30 cellular contexts compared by ENCODE assay signal in genomic region chr10:43610636-43611035, GRCh38. TPM values are rescaled to one million over a fixed set of nuclear protein-coding genes. Genes with fewer than 3 reads are reported as not detected.
A peak's percentile ranks its signal among the peaks of the same experiment; 100 is the strongest.
DNase-seq lines count a peak whose midpoint lies in the region; ATAC-seq, FAIRE-seq and TF ChIP-seq lines count a peak whose summit lies in the region.
"Had no signal": no experiment of that assay in that cellular context is flagged by ENCODE, and none has a peak within 500 bp of the region (broad histone marks: within the 10 kb centered on the region; RNA-seq: fewer than 3 reads in every experiment).

No MANE protein-coding gene starts in this region.

- TF ChIP-seq CTCF in AG10803 (conservative IDR thresholded peaks at IDR 0.05; ENCODE audit: low read length) (no peak), bronchial epithelial cell (IDR thresholded peaks at IDR 0.05; ENCODE audit: insufficient read depth, low read length, severe bottlenecking) (no peak), keratinocyte (optimal IDR thresholded peaks at IDR 0.05 in 1 of 3, IDR thresholded peaks at IDR 0.05 in 1 of 3, conservative IDR thresholded peaks at IDR 0.05 in 1 of 3; ENCODE audit: extremely low read depth in 1 of 3, insufficient read depth in 2 of 3, low read length in 3 of 3) (no peak), PC-9 (conservative IDR thresholded peaks at IDR 0.05) (no peak), adrenal gland (IDR thresholded peaks at IDR 0.05) (no peak)

- H3K9me3 ChIP-seq in keratinocyte (ENCODE audit: control insufficient read depth, low read depth, low read length) (peaks cover 9% of the 10 kb centered on the region), PC-9 (ENCODE audit: insufficient read depth, low read depth) (peaks cover 33% of the 10 kb centered on the region), adrenal gland (replicated peaks in 1 of 3) (peaks cover 0 to 2% (median 0%) of the 10 kb centered on the region in 3 donors)
- H3K9me3 ChIP-seq: left ventricle myocardium inferior, pancreas, testis had no signal

- peaks cover 5% of the 10 kb centered on the region for H3K9me3 Mint-ChIP-seq in activated T-cell treated with anti-CD3 and anti-CD28 coated beads, Interleukin-2, amount 50 U/mL, for 4 hours

- no peaks in the 10 kb centered on the region for H3K27me3 Mint-ChIP-seq in activated T-cell treated with anti-CD3 and anti-CD28 coated beads, Interleukin-2, amount 50 U/mL, for 4 hours (ENCODE audit: low read depth)
- H3K27me3 Mint-ChIP-seq: activated B cell treated with CpG ODN at 0.5 μM for 24 hours; activated CD4-positive, alpha-beta T cell treated with anti-CD3 and anti-CD28 coated beads, Interleukin-2, amount 10 ng/mL, durations not matched to agents 7 days and 5 days; activated naive CD8-positive, alpha-beta T cell treated with anti-CD3 and anti-CD28 coated beads, Interleukin-2, amount 10 ng/mL, durations not matched to agents 7 days and 5 days; stimulated activated naive CD8-positive, alpha-beta T cell treated with anti-CD3 and anti-CD28 coated beads, Interleukin-15, Interleukin-2, amounts not matched to agents 100 ng/mL and 50 ng/mL, for 24 hours; T-cell had no signal

- H2AFZ ChIP-seq in keratinocyte (ENCODE audit: control insufficient read depth, low read length) (no peak overlapping the region), PC-9 (no peak overlapping the region)
- H2AFZ ChIP-seq: neural progenitor cell had no signal

- H3K9me2 ChIP-seq in PC-9 (ENCODE audit: insufficient read depth) = no peaks in the 10 kb centered on the region

- intact Hi-C loops in PC-9 (cut with micrococcal nuclease; ENCODE audit: unreplicated experiment) = no loop called here
- intact Hi-C loops in adrenal gland (cut with DNase I) = no loop called here

- H3K4me1 Mint-ChIP-seq in activated T-cell treated with anti-CD3 and anti-CD28 coated beads, Interleukin-2, amount 50 U/mL, for 4 hours (ENCODE audit: low read depth) = peaks cover 28% of the 10 kb centered on the region

- peaks cover 58% of the 10 kb centered on the region for H3K36me3 Mint-ChIP-seq in activated T-cell treated with anti-CD3 and anti-CD28 coated beads, Interleukin-2, amount 50 U/mL, for 4 hours (ENCODE audit: insufficient read depth)

- H3K4me3 Mint-ChIP-seq in activated T-cell treated with anti-CD3 and anti-CD28 coated beads, Interleukin-2, amount 50 U/mL, for 4 hours = no peak overlapping the region
- H3K4me3 Mint-ChIP-seq: activated B cell treated with CpG ODN at 0.5 μM for 24 hours; activated CD4-positive, alpha-beta T cell treated with anti-CD3 and anti-CD28 coated beads, Interleukin-2, amount 10 ng/mL, durations not matched to agents 7 days and 5 days; activated naive CD8-positive, alpha-beta T cell treated with anti-CD3 and anti-CD28 coated beads, Interleukin-2, amount 10 ng/mL, durations not matched to agents 7 days and 5 days; neural progenitor cell; stimulated activated naive CD8-positive, alpha-beta T cell treated with anti-CD3 and anti-CD28 coated beads, Interleukin-15, Interleukin-2, amounts not matched to agents 100 ng/mL and 50 ng/mL, for 24 hours; T-cell had no signal

- no peak for FAIRE-seq in bronchial epithelial cell (lab: Jason Lieb, UNC)
- peak; percentile 69 for FAIRE-seq in keratinocyte (lab: Jason Lieb, UNC)
- FAIRE-seq: pancreas, urothelium cell line had no signal

- no peaks in the 10 kb centered on the region for H3F3A ChIP-seq in PC-9 (ENCODE audit: insufficient read depth, low read depth)

- H3K9me1 ChIP-seq in keratinocyte (ENCODE audit: control insufficient read depth, extremely low read depth, insufficient read depth, low read length) = no peaks in the 10 kb centered on the region

- DNase-seq in AG10803 (ENCODE audit: low read depth) (peak; percentile 51), LHCN-M2 (ENCODE audit: low read depth) (peak; percentile 28), bronchial epithelial cell (ENCODE audit: low read depth) (peak; percentile 32), keratinocyte (ENCODE audit: low read depth, low spot score) (no peak), PC-9 (no peak), adrenal gland (no peak)
- DNase-seq in activated T-cell treated with anti-CD3 and anti-CD28 coated beads, Interleukin-2, amount 50 U/mL, for 4 hours = no peak
- DNase-seq: activated B cell treated with CpG ODN at 0.5 μM for 24 hours; activated CD4-positive, alpha-beta T cell treated with anti-CD3 and anti-CD28 coated beads, Interleukin-2, amount 10 ng/mL, durations not matched to agents 7 days and 5 days; activated gamma-delta T cell treated with Interleukin-2 at 50 U/mL for 16 hours; activated naive CD8-positive, alpha-beta T cell treated with anti-CD3 and anti-CD28 coated beads, Interleukin-2, amount 10 ng/mL, durations not matched to agents 7 days and 5 days; activated T-cell treated with anti-CD3 and anti-CD28 coated beads, Interleukin-2, amount 50 U/mL, for 1 hour; DMS 273 treated with DMSO at 0.1 percent for 48 hours; left ventricle myocardium inferior; mesendoderm; NCI-H1092 treated with DMSO at 0.1 percent for 48 hours; NCI-H1694 treated with DMSO at 0.1 percent for 48 hours; NCI-H446 treated with DMSO at 0.1 percent for 48 hours; NCI-H82; pancreas; retina; stimulated activated CD4-positive, alpha-beta T cell treated with anti-CD3 and anti-CD28 coated beads, Interleukin-1b, Interleukin-23, amount 100 ng/mL, for 48 hours; T-cell; testis had no signal

- H3K4me1 ChIP-seq in keratinocyte (ENCODE audit: control insufficient read depth, extremely low read depth, insufficient read depth, low read length) (peaks cover 3% of the 10 kb centered on the region), PC-9 (replicated peaks; ENCODE audit: insufficient read depth) (peaks cover 6% of the 10 kb centered on the region; the same call in 1 of the 2 replicates), adrenal gland (replicated peaks in 1 of 2) (peaks cover 0 to 7% of the 10 kb centered on the region in 2 donors)
- H3K4me1 ChIP-seq: pancreas, testis had no signal

- no peak for TF ChIP-seq POLR2A in adrenal gland (IDR thresholded peaks at IDR 0.05)

- H3K36me3 ChIP-seq in bronchial epithelial cell (ENCODE audit: control insufficient read depth, insufficient read depth, low read length) (peaks cover 4% of the 10 kb centered on the region), keratinocyte (ENCODE audit: control insufficient read depth in 2 of 2, extremely low read depth in 1 of 2, insufficient read depth in 2 of 2, low read length in 2 of 2) (peaks cover 2 to 5% of the 10 kb centered on the region in 2 experiments), PC-9 (ENCODE audit: low read depth) (peaks cover 45% of the 10 kb centered on the region), adrenal gland (replicated peaks in 1 of 2) (no peaks in the 10 kb centered on the region)

- H3K79me2 ChIP-seq in keratinocyte (ENCODE audit: control insufficient read depth, insufficient read depth, low read length) (no peaks in the 10 kb centered on the region), PC-9 (ENCODE audit: low read depth) (no peaks in the 10 kb centered on the region)

- no peak for ATAC-seq in HG03442 (IDR thresholded peaks at IDR 0.05; ENCODE audit: unreplicated experiment)
- ATAC-seq in activated T-cell treated with anti-CD3 and anti-CD28 coated beads, Interleukin-2, amount 50 U/mL, for 4 hours = no peak
- ATAC-seq: pancreas, T-cell had no signal

- no peak overlapping the region for H3K9ac ChIP-seq in keratinocyte (ENCODE audit: control insufficient read depth, extremely low read depth, insufficient read depth, low read length)
- H3K9ac ChIP-seq: neural progenitor cell had no signal

- CTCF ChIA-PET in PC-9 (lab: Charles Lee) = no interaction called here

- dilution Hi-C loops in keratinocyte (cut with MboI; ENCODE audit: extremely low pct_ligation_motif_present, low sequenced_read_pairs) = no loop called here

- H3K27ac ChIP-seq in keratinocyte (ENCODE audit: control insufficient read depth, insufficient read depth, low read length) = no peak overlapping the region
- no peak overlapping the region for H3K27ac ChIP-seq in PC-9
- no peak overlapping the region for H3K27ac ChIP-seq in adrenal gland
- H3K27ac ChIP-seq: left ventricle myocardium inferior, neural progenitor cell, pancreas, testis had no signal

- no TSS peak for BruUV-seq in PC-9 (replicated peaks; lab: Mats Ljungman, UMichigan)

- H3K4me3 ChIP-seq in AG10803 (ENCODE audit: low read length) (no peak overlapping the region), bronchial epithelial cell (ENCODE audit: low read depth, low read length) (no peak overlapping the region), keratinocyte (ENCODE audit: control insufficient read depth in 2 of 3, extremely low read depth in 1 of 3, insufficient read depth in 2 of 3, low read depth in 1 of 3, low read length in 3 of 3) (no peak overlapping the region), PC-9 (no peak overlapping the region), adrenal gland (no peak overlapping the region)
- H3K4me3 ChIP-seq: HAP-1, left ventricle myocardium inferior, neural progenitor cell, pancreas, smooth muscle cell, testis had no signal

- no peaks in the 10 kb centered on the region for H3K27me3 ChIP-seq in bronchial epithelial cell (ENCODE audit: control insufficient read depth, insufficient read depth, low read length)
- H3K27me3 ChIP-seq in keratinocyte (ENCODE audit: control insufficient read depth, extremely low read depth, insufficient read depth, low read length) = no peaks in the 10 kb centered on the region
- no peaks in the 10 kb centered on the region for H3K27me3 ChIP-seq in PC-9 (ENCODE audit: insufficient read depth, low read depth)
- H3K27me3 ChIP-seq in adrenal gland = no peaks in the 10 kb centered on the region
- H3K27me3 ChIP-seq: neural progenitor cell, pancreas, testis had no signal

- H4K20me1 ChIP-seq in keratinocyte (ENCODE audit: control insufficient read depth, extremely low read depth, insufficient read depth, low read length) (no peaks in the 10 kb centered on the region), PC-9 (ENCODE audit: insufficient read depth) (no peaks in the 10 kb centered on the region)

- POLR2A ChIA-PET in PC-9 (lab: Charles Lee; ENCODE audit: unreplicated experiment) = interaction anchor here (0.7 kb wide), 1 partner anchor 27 kb away, joined by 3 read pairs; no protein-coding TSS in a partner anchor

- H3K4me2 ChIP-seq in keratinocyte (ENCODE audit: control insufficient read depth, extremely low read depth, insufficient read depth, low read depth, low read length) (no peak overlapping the region), PC-9 (no peak overlapping the region)
- H3K4me2 ChIP-seq: neural progenitor cell, smooth muscle cell had no signal

RNA-seq across cellular contexts. Expression of gene ZNF485, which starts 4.4 kb away (rescaled TPM):
- total RNA-seq in LHCN-M2 (2014; rRNA removed) (6.2 and 6.4 TPM in 2 replicates), bronchial epithelial cell (2.4 and 4.7 TPM in 2 replicates), PC-9 (2021) (2.1 and 3.7 TPM in 2 replicates), adrenal gland (1 to 10 TPM; 1.1 to 4.0 (median 3.0) TPM)
- polyA plus RNA-seq in LHCN-M2 (2012) = 1.7 TPM
- polyA plus RNA-seq in keratinocyte (3.9 to 4.3 TPM (median 4.0 TPM) in 3 replicates), adrenal gland (1 to 10 TPM; 2.2 to 3.8 (median 2.6) TPM)
- 2.9 TPM for polyA plus RNA-seq in keratinocyte (2011; ENCODE audit: low read depth)
- 2.9 and 4.3 TPM in 2 replicates for polyA plus RNA-seq in keratinocyte (2011; cell fraction: cytosol; rRNA removed)
- polyA plus RNA-seq in keratinocyte (2011; cell fraction: nucleus; rRNA removed) = 9.0 and 9.4 TPM in 2 replicates
- polyA plus RNA-seq in keratinocyte (2012; ENCODE audit: low replicate concordance) = 1.8 and 4.0 TPM in 2 replicates
- 3.4 to 6.9 TPM (median 5.1 TPM) in 3 replicates for polyA minus RNA-seq in keratinocyte
- 4.6 TPM for polyA minus RNA-seq in keratinocyte (2011; cell fraction: cytosol; rRNA and poly(A)+ RNA removed)
- polyA minus RNA-seq in keratinocyte (2011; cell fraction: nucleus; rRNA and poly(A)+ RNA removed) = 4.2 and 4.3 TPM in 2 replicates
- total RNA-seq in activated T-cell treated with anti-CD3 and anti-CD28 coated beads, Interleukin-2, amount 50 U/mL, for 4 hours = 10 to 100 TPM in 1 of 3 donors, 1 to 10 TPM in 2; 7.7 to 10.1 (median 8.0) TPM

RNA-seq across cellular contexts. Expression of gene ZNF239, which starts 36.2 kb away (rescaled TPM):
- total RNA-seq in LHCN-M2 (2014; rRNA removed) (4.1 and 4.9 TPM in 2 replicates), bronchial epithelial cell (0.26 and 2.6 TPM in 2 replicates), PC-9 (2021) (3.3 and 3.7 TPM in 2 replicates), adrenal gland (1 to 10 TPM; 1.3 to 3.6 (median 2.4) TPM)
- 1.9 TPM for polyA plus RNA-seq in LHCN-M2 (2012)
- polyA plus RNA-seq in keratinocyte (1.1 TPM in 3 replicates), adrenal gland (1 to 10 TPM; 1.9 to 6.8 (median 3.3) TPM)
- polyA plus RNA-seq in keratinocyte (2011; ENCODE audit: low read depth) = not detected
- polyA plus RNA-seq in keratinocyte (2011; cell fraction: cytosol; rRNA removed) = 0.42 and 1.1 TPM in 2 replicates
- 2.7 and 3.1 TPM in 2 replicates for polyA plus RNA-seq in keratinocyte (2011; cell fraction: nucleus; rRNA removed)
- 0.18 and 0.88 TPM in 2 replicates for polyA plus RNA-seq in keratinocyte (2012; ENCODE audit: low replicate concordance)
- 0.69 to 0.96 TPM (median 0.80 TPM) in 3 replicates for polyA minus RNA-seq in keratinocyte
- polyA minus RNA-seq in keratinocyte (2011; cell fraction: cytosol; rRNA and poly(A)+ RNA removed) = not detected
- 0.95 and 2.0 TPM in 2 replicates for polyA minus RNA-seq in keratinocyte (2011; cell fraction: nucleus; rRNA and poly(A)+ RNA removed)
- total RNA-seq in activated T-cell treated with anti-CD3 and anti-CD28 coated beads, Interleukin-2, amount 50 U/mL, for 4 hours = 1 to 10 TPM; 6.7 to 8.9 (median 8.3) TPM

RNA-seq across cellular contexts. Expression of gene ZNF32, which starts 38.0 kb away (rescaled TPM):
- 36.7 and 37.4 TPM in 2 replicates for total RNA-seq in LHCN-M2 (2014; rRNA removed)
- polyA plus RNA-seq in LHCN-M2 (2012) = 32.5 TPM
- total RNA-seq in bronchial epithelial cell = 20.5 and 35.7 TPM in 2 replicates
- polyA plus RNA-seq in keratinocyte = 23.5 to 29.7 TPM (median 25.6 TPM) in 3 replicates
- 3.0 TPM for polyA plus RNA-seq in keratinocyte (2011; ENCODE audit: low read depth)
- polyA plus RNA-seq in keratinocyte (2011; cell fraction: cytosol; rRNA removed) = 22.6 and 37.4 TPM in 2 replicates
- 16.2 and 16.3 TPM in 2 replicates for polyA plus RNA-seq in keratinocyte (2011; cell fraction: nucleus; rRNA removed)
- 16.4 TPM in 2 replicates for polyA plus RNA-seq in keratinocyte (2012; ENCODE audit: low replicate concordance)
- 1.4 to 13.9 TPM (median 9.2 TPM) in 3 replicates for polyA minus RNA-seq in keratinocyte
- 5.4 TPM for polyA minus RNA-seq in keratinocyte (2011; cell fraction: cytosol; rRNA and poly(A)+ RNA removed)
- 1.2 and 3.8 TPM in 2 replicates for polyA minus RNA-seq in keratinocyte (2011; cell fraction: nucleus; rRNA and poly(A)+ RNA removed)
- 9.8 and 16.8 TPM in 2 replicates for total RNA-seq in PC-9 (2021)
- 10 to 100 TPM; 18.0 to 47.4 (median 39.1) TPM for total RNA-seq in adrenal gland
- polyA plus RNA-seq in adrenal gland = 10 to 100 TPM; 38.3 to 77.8 (median 67.5) TPM
- total RNA-seq in activated T-cell treated with anti-CD3 and anti-CD28 coated beads, Interleukin-2, amount 50 U/mL, for 4 hours = 10 to 100 TPM; 17.8 to 23.6 (median 22.4) TPM

Comparison
In these comparisons a context has a peak if more than half of its experiments do, and no peak if none do; other contexts are left out.
1. DNase-seq: peak in AG10803 (single experiment), LHCN-M2 (single experiment) and bronchial epithelial cell (single experiment); none in keratinocyte (single experiment), PC-9 (0 of 2), adrenal gland (0 of 7) and activated T-cell treated with anti-CD3 and anti-CD28 coated beads, Interleukin-2, amount 50 U/mL, for 4 hours (single experiment).